Comparison of ENCODE assay signal across 18 cellular contexts in genomic region chr9:90078988-90079457, GRCh38.
"Had no signal": no experiment of that assay in that cellular context is flagged by ENCODE, and none has a peak within 500 bp of the region (broad histone marks: within the 10 kb centered on the region; RNA-seq: fewer than 3 reads in every experiment).

No MANE protein-coding gene starts in this region.

- H3K9me3 ChIP-seq: body of pancreas, ovary, transverse colon had no signal

- H3K27ac ChIP-seq: body of pancreas, epithelial cell of prostate, ovary, transverse colon had no signal

- H3K27me3 ChIP-seq: body of pancreas, ovary, transverse colon had no signal

- ATAC-seq: body of pancreas; effector memory CD8-positive, alpha-beta T cell had no signal

- H3K36me3 ChIP-seq: ovary, transverse colon had no signal

- H3K4me3 ChIP-seq: body of pancreas, ovary, transverse colon had no signal

- H3K4me3 Mint-ChIP-seq: activated CD4-positive, alpha-beta memory T cell treated with anti-CD3 and anti-CD28 coated beads for 36 hours; activated T-helper 1 cell treated with anti-CD3 and anti-CD28 coated beads, Interleukin-12 subunit alpha, Interleukin-12 subunit beta, Interleukin-2, Interleukin-4 antibody, amounts not matched to agents 30 ng/mL and 10 ng/mL and 1 ng/mL, durations not matched to agents 14 hours and 24 hours and 36 hours; central memory CD8-positive, alpha-beta T cell; dendritic cell treated with granulocyte-macrophage colony-stimulating factor and Interleukin-4, amounts not matched to agents 40 ng/mL and 50 ng/mL, for 4 days; effector memory CD8-positive, alpha-beta T cell; neural crest cell had no signal

- H3K4me1 Mint-ChIP-seq: central memory CD8-positive, alpha-beta T cell; neural crest cell had no signal

- H3K36me3 Mint-ChIP-seq: activated CD4-positive, alpha-beta memory T cell treated with anti-CD3 and anti-CD28 coated beads for 36 hours had no signal

- H3K4me1 ChIP-seq: body of pancreas, transverse colon had no signal

- H3K27ac Mint-ChIP-seq: activated CD4-positive, alpha-beta memory T cell treated with anti-CD3 and anti-CD28 coated beads for 36 hours; activated T-helper 1 cell treated with anti-CD3 and anti-CD28 coated beads, Interleukin-12 subunit alpha, Interleukin-12 subunit beta, Interleukin-2, Interleukin-4 antibody, amounts not matched to agents 30 ng/mL and 10 ng/mL and 1 ng/mL, durations not matched to agents 14 hours and 24 hours and 36 hours; dendritic cell treated with granulocyte-macrophage colony-stimulating factor and Interleukin-4, amounts not matched to agents 40 ng/mL and 50 ng/mL, for 4 days; effector memory CD8-positive, alpha-beta T cell had no signal

- DNase-seq: activated CD4-positive, alpha-beta memory T cell treated with anti-CD3 and anti-CD28 coated beads for 36 hours; activated CD8-positive, alpha-beta memory T cell treated with anti-CD3 and anti-CD28 coated beads, Interleukin-2, amount 50 U/mL, for 4 hours; activated naive CD4-positive, alpha-beta T cell treated with Interleukin-2 at 50 U/mL for 16 hours; amniotic stem cell; body of pancreas; effector memory CD8-positive, alpha-beta T cell; hippocampal formation; kidney glomerular epithelial cell; ovary; stimulated activated CD4-positive, alpha-beta T cell treated with anti-CD3 and anti-CD28 coated beads, Interleukin-15, amount 100 ng/mL, for 24 hours; stimulated activated CD4-positive, alpha-beta T cell treated with anti-CD3 and anti-CD28 coated beads, Interleukin-4, amount 100 ng/mL, for 4 hours; substantia nigra; transverse colon had no signal

- H3K9me3 Mint-ChIP-seq: activated CD4-positive, alpha-beta memory T cell treated with anti-CD3 and anti-CD28 coated beads for 36 hours; activated T-helper 1 cell treated with anti-CD3 and anti-CD28 coated beads, Interleukin-12 subunit alpha, Interleukin-12 subunit beta, Interleukin-2, Interleukin-4 antibody, amounts not matched to agents 30 ng/mL and 10 ng/mL and 1 ng/mL, durations not matched to agents 14 hours and 24 hours and 36 hours; central memory CD8-positive, alpha-beta T cell; dendritic cell treated with granulocyte-macrophage colony-stimulating factor and Interleukin-4, amounts not matched to agents 40 ng/mL and 50 ng/mL, for 4 days; effector memory CD8-positive, alpha-beta T cell; neural crest cell had no signal
